Comparison of ENCODE assay signal across 27 cellular contexts in genomic region chr3:153146191-153147053, GRCh38. TPM values are rescaled to one million over a fixed set of nuclear protein-coding genes. Genes with fewer than 3 reads are reported as not detected.
DNase-seq lines count a peak whose midpoint lies in the region; ATAC-seq and TF ChIP-seq lines count a peak whose summit lies in the region.
"Had no signal": no experiment of that assay in that cellular context is flagged by ENCODE, and none has a peak within 500 bp of the region (broad histone marks: within the 10 kb centered on the region; RNA-seq: fewer than 3 reads in every experiment).

No MANE protein-coding gene starts in this region.

- TF ChIP-seq CTCF in GM12864 (IDR thresholded peaks at IDR 0.05; ENCODE audit: low read depth, low read length, missing control alignments): peak; percentile 2
- TF ChIP-seq CTCF in chondrocyte (IDR thresholded peaks at IDR 0.05): no peak
- no peak for TF ChIP-seq CTCF in Peyer's patch (IDR thresholded peaks at IDR 0.05)

- no peaks in the 10 kb centered on the region for H3K4me1 ChIP-seq in Peyer's patch
- H3K4me1 ChIP-seq: left ventricle myocardium inferior, prostate gland, upper lobe of left lung had no signal

- peaks cover 40% of the 10 kb centered on the region for H3K4me1 Mint-ChIP-seq in chondrocyte (ENCODE audit: low read depth)

- H3K9me3 Mint-ChIP-seq in chondrocyte (ENCODE audit: low read depth): no peaks in the 10 kb centered on the region
- H3K9me3 Mint-ChIP-seq: neural crest cell had no signal

- H3K27ac ChIP-seq in Peyer's patch: no peak overlapping the region
- H3K27ac ChIP-seq: heart left ventricle, left ventricle myocardium inferior, prostate gland, upper lobe of left lung had no signal

- ATAC-seq in GM18868 (IDR thresholded peaks at IDR 0.05; ENCODE audit: unreplicated experiment): peak; percentile 63
- ATAC-seq in HG03280 (IDR thresholded peaks at IDR 0.05; ENCODE audit: unreplicated experiment): peak; percentile 57
- ATAC-seq in HG02759 (IDR thresholded peaks at IDR 0.05; ENCODE audit: unreplicated experiment): no peak
- ATAC-seq in HG02981 (IDR thresholded peaks at IDR 0.05; ENCODE audit: unreplicated experiment): no peak
- ATAC-seq: heart left ventricle, Right ventricle myocardium inferior had no signal

- H3K4me3 Mint-ChIP-seq in chondrocyte (ENCODE audit: unreplicated experiment): no peak overlapping the region
- H3K4me3 Mint-ChIP-seq: activated CD4-positive, alpha-beta T cell treated with anti-CD3 and anti-CD28 coated beads, Interleukin-2, amount 10 ng/mL, durations not matched to agents 7 days and 5 days; CD4-positive, CD25-positive, alpha-beta regulatory T cell; neural crest cell; T-helper 1 cell treated with Interleukin-12 subunit alpha and Interleukin-12 subunit beta and Interleukin-4 antibody, amounts not matched to agents 30 μg/mL and 1 μg/mL, for 36 hours had no signal

- H3K27me3 Mint-ChIP-seq in chondrocyte (ENCODE audit: low read depth): no peaks in the 10 kb centered on the region
- H3K27me3 Mint-ChIP-seq: activated CD4-positive, alpha-beta T cell treated with anti-CD3 and anti-CD28 coated beads, Interleukin-2, amount 10 ng/mL, durations not matched to agents 7 days and 5 days; CD4-positive, CD25-positive, alpha-beta regulatory T cell had no signal

- no peaks in the 10 kb centered on the region for H3K9me3 ChIP-seq in Peyer's patch
- H3K9me3 ChIP-seq: heart left ventricle, left ventricle myocardium inferior, MG63, prostate gland, upper lobe of left lung had no signal

- DNase-seq in GM12864 (ENCODE audit: low read depth) (no peak), chondrocyte (ENCODE audit: low spot score) (no peak), NCI-H510A treated with DMSO at 0.1 percent for 48 hours (lab: John Stamatoyannopoulos, UW) (no peak), Peyer's patch (no peak)
- DNase-seq: activated CD4-positive, alpha-beta T cell treated with anti-CD3 and anti-CD28 coated beads, Interleukin-2, amount 10 ng/mL, durations not matched to agents 7 days and 5 days; activated gamma-delta T cell treated with Interleukin-2 at 50 U/mL for 16 hours; amniotic stem cell; CD4-positive, CD25-positive, alpha-beta regulatory T cell; cortex of kidney; GOT3; heart left ventricle; left ventricle myocardium inferior; MG63; NCI-H1436 treated with DMSO at 0.1 percent for 48 hours; NCI-H2171 treated with DMSO at 0.1 percent for 48 hours; NCI-H748 treated with DMSO at 0.1 percent for 48 hours; stimulated activated CD4-positive, alpha-beta T cell treated with anti-CD3 and anti-CD28 coated beads, Interleukin-2, amount 100 ng/mL, for 48 hours; upper lobe of left lung had no signal

- H3K27me3 ChIP-seq in Peyer's patch: no peaks in the 10 kb centered on the region
- H3K27me3 ChIP-seq: heart left ventricle, MG63, upper lobe of left lung had no signal

- no peaks in the 10 kb centered on the region for H3K36me3 ChIP-seq in Peyer's patch
- H3K36me3 ChIP-seq: heart left ventricle, left ventricle myocardium inferior, MG63, prostate gland, upper lobe of left lung had no signal

- H3K4me3 ChIP-seq in GM12864 (ENCODE audit: low read depth, low read length) (no peak overlapping the region), Peyer's patch (no peak overlapping the region)
- H3K4me3 ChIP-seq: heart left ventricle, left ventricle myocardium inferior, MG63, prostate gland, skin epidermis, upper lobe of left lung had no signal

- H3K27ac Mint-ChIP-seq in chondrocyte (ENCODE audit: unreplicated experiment): peak overlapping the region; percentile 39
- H3K27ac Mint-ChIP-seq: activated CD4-positive, alpha-beta T cell treated with anti-CD3 and anti-CD28 coated beads, Interleukin-2, amount 10 ng/mL, durations not matched to agents 7 days and 5 days; CD4-positive, CD25-positive, alpha-beta regulatory T cell; T-helper 1 cell treated with Interleukin-12 subunit alpha and Interleukin-12 subunit beta and Interleukin-4 antibody, amounts not matched to agents 30 μg/mL and 1 μg/mL, for 36 hours had no signal

- no peaks in the 10 kb centered on the region for H3K36me3 Mint-ChIP-seq in chondrocyte (ENCODE audit: low read depth)
- H3K36me3 Mint-ChIP-seq: CD4-positive, CD25-positive, alpha-beta regulatory T cell had no signal

- TF ChIP-seq POLR2A in Peyer's patch (IDR thresholded peaks at IDR 0.05): no peak

RNA-seq across cellular contexts. Expression of gene RAP2B, which starts 15.6 kb away (rescaled TPM):
- 10.6 to 12.3 TPM (median 11.0 TPM) in 3 replicates for total RNA-seq in chondrocyte
- 10 to 100 TPM in 2 of 4 donors, 1 to 10 TPM in 2; 5.0 to 12.7 (median 10.1) TPM for total RNA-seq in Peyer's patch

Comparison
In these comparisons a context has a peak if more than half of its experiments do, and no peak if none do; other contexts are left out.
1. ATAC-seq: peak in GM18868 (single experiment) and HG03280 (single experiment); none in HG02759 (single experiment) and HG02981 (single experiment).